11 cellular contexts compared by ENCODE assay signal in the genomic region with DNA sequence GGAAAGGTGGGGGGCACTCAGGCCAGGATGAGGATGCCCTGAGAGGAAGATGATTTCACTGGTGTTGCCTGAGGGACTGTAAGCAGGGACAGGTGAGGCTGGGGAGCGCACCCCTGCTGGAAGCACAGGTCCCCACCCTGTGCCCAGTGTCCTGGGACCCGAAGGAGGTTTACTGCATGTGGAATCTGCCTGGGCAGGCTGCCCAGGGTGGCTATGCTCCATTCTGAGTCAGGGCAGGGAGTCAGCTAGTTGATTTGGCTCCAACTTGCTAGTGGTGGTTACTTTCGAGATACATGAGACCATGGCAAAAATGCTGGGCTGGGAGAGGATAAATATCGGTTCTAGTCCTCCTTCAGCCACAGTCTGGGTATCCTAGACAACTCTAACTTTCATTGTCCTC. TPM values are rescaled to one million over a fixed set of nuclear protein-coding genes. Genes with fewer than 3 reads are reported as not detected.
DNase-seq lines count a peak whose midpoint lies in the region; ATAC-seq, FAIRE-seq and TF ChIP-seq lines count a peak whose summit lies in the region.
"Had no signal": no experiment of that assay in that cellular context is flagged by ENCODE, and none has a peak within 500 bp of the region (broad histone marks: within the 10 kb centered on the region; RNA-seq: fewer than 3 reads in every experiment).

No MANE protein-coding gene starts in this region.

- H3K27me3 ChIP-seq in thoracic aorta (replicated peaks; ENCODE audit: insufficient read depth): no peaks in the 10 kb centered on the region

- in situ Hi-C loops in KBM-7 (cut with MboI; ENCODE audit: low pct_unique_long_range_greater_than_20kb, low sequenced_read_pairs): no loop called here

- H3K4me1 ChIP-seq in thoracic aorta (ENCODE audit: control insufficient read depth in 1 of 2, low read depth in 2 of 2): peaks cover 8 to 28% of the 10 kb centered on the region in 2 donors

- no peak for ATAC-seq in thoracic aorta (ENCODE audit: insufficient number of reproducible peaks, low FRiP score, low read depth)
- no peak for ATAC-seq in HG03097 (IDR thresholded peaks at IDR 0.05; ENCODE audit: low FRiP score, unreplicated experiment)
- ATAC-seq: activated T-cell treated with anti-CD3 and anti-CD28 coated beads, Interleukin-2, amount 50 U/mL, for 72 hours had no signal

- H3K9me3 ChIP-seq in thoracic aorta: no peaks in the 10 kb centered on the region

- TF ChIP-seq POLR2A in H54 (IDR thresholded peaks at IDR 0.05; ENCODE audit: low read depth, low read length): no peak

- H3K4me3 ChIP-seq in thoracic aorta: no peak overlapping the region

- no peaks in the 10 kb centered on the region for H3K36me3 ChIP-seq in thoracic aorta

- DNase-seq in H54 (ENCODE audit: insufficient read length, low spot score) (peak; percentile 54), astrocyte of the hippocampus (ENCODE audit: low read depth, low spot score) (peak; percentile 82), iris pigment epithelial cell (ENCODE audit: low read depth) (peak; percentile 43), thoracic aorta (ENCODE audit: low spot score) (peak; percentile 29), KBM-7 (no peak), NK-92 (lab: John Stamatoyannopoulos, UW; ENCODE audit: unreplicated experiment) (no peak), NCI-H1694 (lab: John Stamatoyannopoulos, UW) (no peak)
- DNase-seq: activated T-cell treated with anti-CD3 and anti-CD28 coated beads, Interleukin-2, amount 50 U/mL, for 72 hours; DMS53; NCI-H69 had no signal

- FAIRE-seq in H54 (lab: Jason Lieb, UNC): no peak

- TF ChIP-seq CTCF in thoracic aorta (IDR thresholded peaks at IDR 0.05): no peak

- H3K27ac ChIP-seq in thoracic aorta: peak overlapping the region in 1 of 2 donors; percentile 57

RNA-seq across cellular contexts. Expression of a gene that starts 7.9 kb away (rescaled TPM):
- 10 to 100 TPM in 1 of 2 donors, 1 to 10 TPM in 1; 5.4 to 20.2 TPM for total RNA-seq in thoracic aorta

Comparison
In these comparisons a context has a peak if more than half of its experiments do, and no peak if none do; other contexts are left out.
1. DNase-seq: peak in H54 (single experiment), astrocyte of the hippocampus (single experiment), iris pigment epithelial cell (single experiment) and thoracic aorta (single experiment); none in KBM-7 (single experiment), NK-92 (single experiment) and NCI-H1694 (single experiment).